In the genomic region with DNA sequence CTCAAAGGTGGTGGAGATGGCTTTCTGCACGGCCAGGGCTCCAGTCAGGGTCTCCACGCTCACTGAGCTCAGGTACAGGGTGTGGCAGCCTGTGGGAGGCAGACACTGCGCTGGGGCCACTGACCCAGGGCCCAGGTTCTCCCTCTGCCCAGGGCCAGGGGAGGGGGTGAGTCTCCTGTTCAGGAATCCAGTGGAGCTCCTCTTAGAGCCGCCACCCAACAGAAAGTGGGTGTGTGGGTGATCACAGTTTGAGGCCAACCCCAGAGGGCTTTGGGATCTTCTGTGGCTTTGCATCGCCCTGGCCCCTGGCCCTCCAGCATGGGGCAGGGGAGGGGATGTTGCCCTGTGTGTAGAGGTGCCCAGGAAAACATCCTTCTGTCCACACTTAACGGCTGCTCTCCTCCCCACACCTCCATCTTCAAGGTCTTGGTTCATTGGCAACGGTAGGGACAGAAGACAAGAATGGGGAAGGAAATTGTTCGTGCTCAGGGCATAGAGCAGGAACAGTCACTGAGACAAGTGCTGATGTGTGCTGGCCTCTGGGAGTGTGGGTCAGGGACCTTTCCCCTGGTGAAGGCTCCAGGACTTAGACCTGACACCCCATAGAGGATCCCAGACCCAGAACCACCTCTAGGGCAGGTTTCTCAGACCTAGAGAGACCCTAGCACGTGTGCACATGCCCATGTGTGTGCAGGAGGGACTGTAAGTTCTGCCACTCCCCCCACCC, we compare ENCODE assay signal across 13 cellular contexts. TPM values are rescaled to one million over a fixed set of nuclear protein-coding genes. Genes with fewer than 3 reads are reported as not detected.
DNase-seq lines count a peak whose midpoint lies in the region; ATAC-seq and TF ChIP-seq lines count a peak whose summit lies in the region.
"Had no signal": no experiment of that assay in that cellular context is flagged by ENCODE, and none has a peak within 500 bp of the region (broad histone marks: within the 10 kb centered on the region; RNA-seq: fewer than 3 reads in every experiment).

No MANE protein-coding gene starts in this region.

- ATAC-seq in Panc1 = peak; percentile 23; the same call in 1 of the 2 replicates
- no peak for ATAC-seq in central memory CD8-positive, alpha-beta T cell (replicated peaks; ENCODE audit: extremely low read depth, poor library complexity, severe bottlenecking)
- peak; percentile 35 for ATAC-seq in stimulated activated memory B cell treated with anti-CD40 and anti-IgM and Interleukin-4, amounts not matched to agents 10 μg/mL and 1 μg/mL and 100 μg/mL, for 72 hours
- ATAC-seq: GM23338 had no signal

- no peaks in the 10 kb centered on the region for H3K27me3 Mint-ChIP-seq in activated CD4-positive, alpha-beta T cell treated with anti-CD3 and anti-CD28 coated beads, Interleukin-2, amount 10 ng/mL, durations not matched to agents 24 days and 14 days
- H3K27me3 Mint-ChIP-seq in central memory CD8-positive, alpha-beta T cell = no peaks in the 10 kb centered on the region
- H3K27me3 Mint-ChIP-seq in stimulated activated memory B cell treated with anti-CD40 and anti-IgM and Interleukin-4, amounts not matched to agents 10 μg/mL and 1 μg/mL and 100 μg/mL, for 72 hours = no peaks in the 10 kb centered on the region

- DNase-seq in activated CD4-positive, alpha-beta T cell treated with anti-CD3 and anti-CD28 coated beads, Interleukin-2, amount 10 ng/mL, durations not matched to agents 24 days and 14 days = peak; percentile 64
- no peak for DNase-seq in activated CD4-positive, alpha-beta T cell treated with anti-CD3 and anti-CD28 coated beads, Interleukin-2, amount 50 U/mL, for 4 hours
- DNase-seq in Panc1 (ENCODE audit: low read depth, low spot score) (no peak), head of caudate nucleus (no peak), NCI-H128 (lab: John Stamatoyannopoulos, UW; ENCODE audit: unreplicated experiment) (no peak)
- DNase-seq in central memory CD8-positive, alpha-beta T cell (ENCODE audit: low spot score in 2 of 2) = no peak
- DNase-seq in activated effector memory CD4-positive, alpha-beta T cell treated with anti-CD3 and anti-CD28 coated beads, Interleukin-2, amount 50 U/mL, for 16 hours = no peak
- DNase-seq: GF-D8, NCI-H1092 treated with DMSO at 0.1 percent for 48 hours had no signal

- peak overlapping the region; percentile 95 for H3K27ac Mint-ChIP-seq in activated CD4-positive, alpha-beta T cell treated with anti-CD3 and anti-CD28 coated beads, Interleukin-2, amount 10 ng/mL, durations not matched to agents 24 days and 14 days
- peak overlapping the region; percentile 97 for H3K27ac Mint-ChIP-seq in central memory CD8-positive, alpha-beta T cell (ENCODE audit: low read depth)
- peak overlapping the region; percentile 86 for H3K27ac Mint-ChIP-seq in stimulated activated memory B cell treated with anti-CD40 and anti-IgM and Interleukin-4, amounts not matched to agents 10 μg/mL and 1 μg/mL and 100 μg/mL, for 72 hours
- H3K27ac Mint-ChIP-seq: GM23338 had no signal

- no peaks in the 10 kb centered on the region for H3K9me3 ChIP-seq in Panc1 (ENCODE audit: control insufficient read depth, insufficient read depth, low read depth, low read length)
- H3K9me3 ChIP-seq: ascending aorta had no signal

- H3K4me1 ChIP-seq in Panc1 (ENCODE audit: control insufficient read depth, insufficient read depth, low read length) = no peaks in the 10 kb centered on the region

- H3K9me3 Mint-ChIP-seq in activated CD4-positive, alpha-beta T cell treated with anti-CD3 and anti-CD28 coated beads, Interleukin-2, amount 10 ng/mL, durations not matched to agents 24 days and 14 days = no peaks in the 10 kb centered on the region
- H3K9me3 Mint-ChIP-seq in central memory CD8-positive, alpha-beta T cell = no peaks in the 10 kb centered on the region
- H3K9me3 Mint-ChIP-seq in stimulated activated memory B cell treated with anti-CD40 and anti-IgM and Interleukin-4, amounts not matched to agents 10 μg/mL and 1 μg/mL and 100 μg/mL, for 72 hours = no peaks in the 10 kb centered on the region
- H3K9me3 Mint-ChIP-seq: nephron had no signal

- no peaks in the 10 kb centered on the region for H3K27me3 ChIP-seq in Panc1 (ENCODE audit: control insufficient read depth, insufficient read depth, low read length)
- H3K27me3 ChIP-seq: ascending aorta had no signal

- peaks cover 69% of the 10 kb centered on the region for H3K4me1 Mint-ChIP-seq in activated CD4-positive, alpha-beta T cell treated with anti-CD3 and anti-CD28 coated beads, Interleukin-2, amount 10 ng/mL, durations not matched to agents 24 days and 14 days
- H3K4me1 Mint-ChIP-seq in central memory CD8-positive, alpha-beta T cell = peaks cover 66% of the 10 kb centered on the region
- H3K4me1 Mint-ChIP-seq in stimulated activated memory B cell treated with anti-CD40 and anti-IgM and Interleukin-4, amounts not matched to agents 10 μg/mL and 1 μg/mL and 100 μg/mL, for 72 hours = peaks cover 39% of the 10 kb centered on the region

- in situ Hi-C loops in Panc1 (cut with HindIII; ENCODE audit: low pct_unique_long_range_greater_than_20kb, low sequenced_read_pairs) = no loop called here

- BruUV-seq in Panc1 (replicated peaks; lab: Mats Ljungman, UMichigan) = no TSS peak

- H3K4me3 Mint-ChIP-seq in activated CD4-positive, alpha-beta T cell treated with anti-CD3 and anti-CD28 coated beads, Interleukin-2, amount 10 ng/mL, durations not matched to agents 24 days and 14 days = peak overlapping the region; percentile 79
- peak overlapping the region; percentile 49 for H3K4me3 Mint-ChIP-seq in central memory CD8-positive, alpha-beta T cell
- H3K4me3 Mint-ChIP-seq in stimulated activated memory B cell treated with anti-CD40 and anti-IgM and Interleukin-4, amounts not matched to agents 10 μg/mL and 1 μg/mL and 100 μg/mL, for 72 hours = no peak overlapping the region
- H3K4me3 Mint-ChIP-seq: GM23338, nephron had no signal

- H3K4me3 ChIP-seq in Panc1 (ENCODE audit: low read depth in 2 of 2, low read length in 2 of 2) = no peak overlapping the region
- H3K4me3 ChIP-seq: ascending aorta, GM23338 had no signal

- CTCF ChIA-PET in Panc1 (lab: Charles Lee) = no interaction called here

- no peak overlapping the region for H3K27ac ChIP-seq in Panc1 (ENCODE audit: low read length)
- H3K27ac ChIP-seq: ascending aorta had no signal

- intact Hi-C loops in activated CD4-positive, alpha-beta T cell treated with anti-CD3 and anti-CD28 coated beads, Interleukin-2, amount 10 ng/mL, durations not matched to agents 24 days and 14 days (cut with micrococcal nuclease) = loop anchor here (1.0 to 2.0 kb wide), 5 partner anchors 35 to 80 kb away; no protein-coding TSS in a partner anchor
- intact Hi-C loops in Panc1 (cut with micrococcal nuclease; ENCODE audit: unreplicated experiment) (loop anchor here (5.0 kb wide), 1 partner anchor 38 kb away; the partner anchor contains the start of gene IGFBP4), head of caudate nucleus (cut with DNase I) (no loop called here)

- H3K36me3 Mint-ChIP-seq in activated CD4-positive, alpha-beta T cell treated with anti-CD3 and anti-CD28 coated beads, Interleukin-2, amount 10 ng/mL, durations not matched to agents 24 days and 14 days (ENCODE audit: low read depth) = peaks cover 17% of the 10 kb centered on the region
- H3K36me3 Mint-ChIP-seq in central memory CD8-positive, alpha-beta T cell (ENCODE audit: insufficient read depth) = peaks cover 12% of the 10 kb centered on the region
- H3K36me3 Mint-ChIP-seq in stimulated activated memory B cell treated with anti-CD40 and anti-IgM and Interleukin-4, amounts not matched to agents 10 μg/mL and 1 μg/mL and 100 μg/mL, for 72 hours = no peaks in the 10 kb centered on the region

- POLR2A ChIA-PET in Panc1 (lab: Charles Lee) = no interaction called here

- no peak for TF ChIP-seq CTCF in Panc1 (IDR thresholded peaks at IDR 0.05)

- H3K36me3 ChIP-seq in Panc1 (ENCODE audit: control insufficient read depth, insufficient read depth, low read length) = no peaks in the 10 kb centered on the region
- H3K36me3 ChIP-seq: ascending aorta had no signal

RNA-seq across cellular contexts. Expression of gene TNS4, which starts 21.5 kb away (rescaled TPM):
- total RNA-seq in activated CD4-positive, alpha-beta T cell treated with anti-CD3 and anti-CD28 coated beads, Interleukin-2, amount 10 ng/mL, durations not matched to agents 24 days and 14 days = 13.1 and 16.8 TPM in 2 replicates
- total RNA-seq in Panc1 (2021; ENCODE audit: unreplicated experiment) = not detected
- not detected for polyA plus RNA-seq in Panc1 (2012; ENCODE audit: insufficient read length)
- total RNA-seq: ascending aorta had no signal

RNA-seq across cellular contexts. Expression of gene IGFBP4, which starts 36.7 kb away (rescaled TPM):
- total RNA-seq in activated CD4-positive, alpha-beta T cell treated with anti-CD3 and anti-CD28 coated beads, Interleukin-2, amount 10 ng/mL, durations not matched to agents 24 days and 14 days = 113 and 117 TPM in 2 replicates
- total RNA-seq in Panc1 (2021; ENCODE audit: unreplicated experiment) = 27.1 TPM
- polyA plus RNA-seq in Panc1 (2012; ENCODE audit: insufficient read length) = 30.2 TPM

Comparison
In these comparisons a context has a peak if more than half of its experiments do, and no peak if none do; other contexts are left out.
1. RNA of gene TNS4, which starts 21.5 kb away (total RNA-seq): 13.1 to 16.8 TPM in activated CD4-positive, alpha-beta T cell treated with anti-CD3 and anti-CD28 coated beads, Interleukin-2, amount 10 ng/mL, durations not matched to agents 24 days and 14 days; not detected in Panc1 (single experiment); every median in the first group is over 10 times any median in the second.
2. Peak in every context shown above with its lines, with median percentiles within 50 percentile points of each other: H3K27ac Mint-ChIP-seq.